Comparison of ENCODE assay signal across 1 cellular context in the genomic region with DNA sequence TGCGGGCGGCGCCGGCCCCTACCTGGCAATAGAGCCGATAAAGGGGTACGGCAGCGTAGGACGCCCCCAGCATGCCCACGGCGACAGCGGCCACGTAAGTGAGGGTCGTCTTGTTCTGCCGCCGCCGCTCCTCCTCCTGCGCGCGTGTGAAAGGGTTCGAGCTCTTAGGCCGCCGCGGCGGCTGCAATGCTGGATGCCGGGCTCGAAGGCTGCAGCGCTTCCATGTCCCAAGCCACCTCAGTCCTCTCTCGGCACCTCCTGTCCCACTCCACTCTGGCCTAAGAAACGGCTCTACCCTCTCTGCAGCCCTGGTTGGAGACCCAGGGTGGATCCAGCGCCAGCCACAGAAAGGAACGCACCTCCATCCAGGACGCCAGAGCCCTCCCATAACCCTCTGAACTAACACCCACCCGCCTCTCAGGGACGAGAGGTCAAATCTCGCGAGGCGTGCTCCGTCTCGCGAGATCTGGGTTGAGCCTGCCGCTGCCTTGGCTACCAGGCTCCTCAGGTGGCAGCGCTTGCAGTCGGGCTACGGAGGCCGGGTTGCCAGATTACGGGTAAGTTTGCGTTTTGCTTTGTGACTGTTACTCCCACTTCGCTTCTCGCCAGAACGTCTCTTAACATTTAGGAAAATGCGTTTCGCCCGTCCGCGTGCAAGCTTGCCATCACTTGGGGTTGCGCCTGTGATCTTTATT.
TF ChIP-seq lines count a peak whose summit lies in the region.

Gene COX11 (minus strand): TSS at position 396 of the 695 bp plus-strand sequence. CDS start 8 bp downstream, at position 388.
Gene STXBP4 (plus strand): TSS at position 507 of the 695 bp plus-strand sequence. CDS start 17,455 bp downstream, outside the sequence.

TF ChIP-seq in HepG2, 621 proteins besides CTCF, POLR2A, EP300 and RAD21 (continued from another document and continues in another):
- TF ChIP-seq GABPA (IDR thresholded peaks at IDR 0.05; ENCODE audit: low read depth, low read length) (no peak), GABPA (CRISPR knock-in tag; IDR thresholded peaks at IDR 0.05; ENCODE audit: low read depth) (0 out of 2 replicates have a peak, but pooled peaks have one; percentile 8), ZNF317 (CRISPR knock-in tag; IDR thresholded peaks at IDR 0.05) (no peak; the same call in 1 of the 2 replicates), MIXL1 (CRISPR knock-in tag; IDR thresholded peaks at IDR 0.05) (0 out of 2 replicates have a peak, but pooled peaks have one; percentile 51), MZF1 (CRISPR knock-in tag; IDR thresholded peaks at IDR 0.05; ENCODE audit: borderline replicate concordance) (no peak), REPIN1 (CRISPR knock-in tag; IDR thresholded peaks at IDR 0.05; ENCODE audit: borderline replicate concordance, low read depth) (peak; percentile 97), ZC3H4 (CRISPR knock-in tag; IDR thresholded peaks at IDR 0.05; ENCODE audit: borderline replicate concordance) (peak; percentile 82; the same call in 1 of the 2 replicates), ONECUT2 (CRISPR knock-in tag; IDR thresholded peaks at IDR 0.05) (no peak), XBP1 (CRISPR knock-in tag; IDR thresholded peaks at IDR 0.05) (peak; percentile 8; the same call in 1 of the 2 replicates), ZNF407 (CRISPR knock-in tag; IDR thresholded peaks at IDR 0.05; ENCODE audit: not compliant biosample characterization) (no peak), XRCC5 (optimal IDR thresholded peaks at IDR 0.05; ENCODE audit: low read length) (peak; percentile 30), KDM6A (CRISPR knock-in tag; IDR thresholded peaks at IDR 0.05; ENCODE audit: low read depth) (no peak), ZNF557 (CRISPR knock-in tag; IDR thresholded peaks at IDR 0.05) (no peak), ZNF567 (CRISPR knock-in tag; IDR thresholded peaks at IDR 0.05; ENCODE audit: borderline replicate concordance) (no peak), HNRNPH1 (optimal IDR thresholded peaks at IDR 0.05; ENCODE audit: low read depth, low read length) (peak; percentile 99), AKNA (CRISPR knock-in tag; IDR thresholded peaks at IDR 0.05; ENCODE audit: borderline replicate concordance) (no peak; the same call in 1 of the 2 replicates), ZFYVE20 (CRISPR knock-in tag; IDR thresholded peaks at IDR 0.05; ENCODE audit: borderline replicate concordance, low read depth) (0 out of 2 replicates have a peak, but pooled peaks have one; percentile 74), ZNF121 (CRISPR knock-in tag; IDR thresholded peaks at IDR 0.05) (no peak), ZBTB8A (CRISPR knock-in tag; IDR thresholded peaks at IDR 0.05; ENCODE audit: borderline replicate concordance, low read depth) (no peak), KDM1A (CRISPR knock-in tag; IDR thresholded peaks at IDR 0.05) (no peak), FOXA3 (CRISPR knock-in tag; IDR thresholded peaks at IDR 0.05) (peak; percentile 67; the same call in 1 of the 2 replicates), RAD51 (IDR thresholded peaks at IDR 0.05; ENCODE audit: borderline replicate concordance) (no peak), ZUFSP (CRISPR knock-in tag; IDR thresholded peaks at IDR 0.05; ENCODE audit: borderline replicate concordance) (no peak), THAP9 (CRISPR knock-in tag; IDR thresholded peaks at IDR 0.05; ENCODE audit: borderline replicate concordance) (peak; percentile 88; the same call in 1 of the 2 replicates), ZSCAN30 (CRISPR knock-in tag; IDR thresholded peaks at IDR 0.05) (0 out of 2 replicates have a peak, but pooled peaks have one; percentile 23)
- TF ChIP-seq, protein P1, sequence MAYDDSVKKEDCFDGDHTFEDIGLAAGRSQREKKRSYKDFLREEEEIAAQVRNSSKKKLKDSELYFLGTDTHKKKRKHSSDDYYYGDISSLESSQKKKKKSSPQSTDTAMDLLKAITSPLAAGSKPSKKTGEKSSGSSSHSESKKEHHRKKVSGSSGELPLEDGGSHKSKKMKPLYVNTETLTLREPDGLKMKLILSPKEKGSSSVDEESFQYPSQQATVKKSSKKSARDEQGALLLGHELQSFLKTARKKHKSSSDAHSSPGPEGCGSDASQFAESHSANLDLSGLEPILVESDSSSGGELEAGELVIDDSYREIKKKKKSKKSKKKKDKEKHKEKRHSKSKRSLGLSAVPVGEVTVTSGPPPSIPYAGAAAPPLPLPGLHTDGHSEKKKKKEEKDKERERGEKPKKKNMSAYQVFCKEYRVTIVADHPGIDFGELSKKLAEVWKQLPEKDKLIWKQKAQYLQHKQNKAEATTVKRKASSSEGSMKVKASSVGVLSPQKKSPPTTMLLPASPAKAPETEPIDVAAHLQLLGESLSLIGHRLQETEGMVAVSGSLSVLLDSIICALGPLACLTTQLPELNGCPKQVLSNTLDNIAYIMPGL (CRISPR knock-in tag; IDR thresholded peaks at IDR 0.05; ENCODE audit: borderline replicate concordance in 1 of 2, low read depth in 1 of 2): peak; percentile 79 to 83; a peak in 3 of 4 replicates
- TF ChIP-seq, protein P2, sequence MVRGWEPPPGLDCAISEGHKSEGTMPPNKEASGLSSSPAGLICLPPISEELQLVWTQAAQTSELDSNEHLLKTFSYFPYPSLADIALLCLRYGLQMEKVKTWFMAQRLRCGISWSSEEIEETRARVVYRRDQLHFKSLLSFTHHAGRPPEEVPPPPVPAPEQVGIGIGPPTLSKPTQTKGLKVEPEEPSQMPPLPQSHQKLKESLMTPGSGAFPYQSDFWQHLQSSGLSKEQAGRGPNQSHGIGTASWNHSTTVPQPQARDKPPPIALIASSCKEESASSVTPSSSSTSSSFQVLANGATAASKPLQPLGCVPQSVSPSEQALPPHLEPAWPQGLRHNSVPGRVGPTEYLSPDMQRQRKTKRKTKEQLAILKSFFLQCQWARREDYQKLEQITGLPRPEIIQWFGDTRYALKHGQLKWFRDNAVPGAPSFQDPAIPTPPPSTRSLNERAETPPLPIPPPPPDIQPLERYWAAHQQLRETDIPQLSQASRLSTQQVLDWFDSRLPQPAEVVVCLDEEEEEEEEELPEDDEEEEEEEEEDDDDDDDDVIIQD (CRISPR knock-in tag; IDR thresholded peaks at IDR 0.05; ENCODE audit: low read depth): peak; percentile 92
